15 cellular contexts compared by ENCODE assay signal in the genomic region with DNA sequence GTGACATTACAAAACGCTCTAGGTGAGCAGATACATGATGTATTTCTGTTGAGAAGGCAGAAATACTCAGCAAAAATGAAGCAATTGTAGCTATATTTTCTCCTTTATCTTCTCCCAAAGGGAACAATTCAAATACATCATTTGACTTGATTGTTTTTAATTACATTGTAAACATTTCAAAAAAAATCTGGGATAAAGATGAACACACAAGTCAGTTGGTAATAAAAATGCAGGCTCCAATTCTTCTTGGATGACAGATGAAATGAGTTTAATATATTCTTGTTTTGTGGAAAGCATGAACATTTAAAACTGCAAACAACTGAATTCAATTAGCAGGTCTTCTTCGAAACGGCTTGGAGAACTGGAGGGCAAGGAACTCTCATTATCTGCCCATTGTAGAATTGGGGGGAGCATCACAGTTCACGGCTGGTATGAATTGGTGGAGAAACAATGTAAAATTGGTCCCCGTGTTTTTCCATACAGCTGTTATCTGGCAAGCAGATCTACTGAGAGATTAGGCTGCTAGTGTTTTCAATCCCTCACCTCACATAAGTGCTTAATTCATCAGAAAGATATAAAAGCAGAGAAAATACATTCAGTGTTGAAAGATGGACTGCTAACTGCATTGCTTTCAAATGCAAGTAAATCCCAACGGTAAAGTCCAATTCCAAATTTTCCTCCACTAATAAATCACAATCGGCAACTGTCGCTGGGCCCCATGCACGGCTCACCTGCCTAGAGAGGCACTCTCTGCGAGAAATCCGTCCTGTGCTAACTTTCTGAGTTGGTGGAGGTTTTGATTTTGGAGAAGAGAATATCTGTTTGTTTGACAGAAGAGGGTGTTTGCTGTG.
"Had no signal": no experiment of that assay in that cellular context is flagged by ENCODE, and none has a peak within 500 bp of the region (broad histone marks: within the 10 kb centered on the region; RNA-seq: fewer than 3 reads in every experiment).

No MANE protein-coding gene starts in this region.

- FAIRE-seq: frontal cortex, kidney, TTC549, urothelium cell line had no signal

- ATAC-seq: activated CD4-positive, alpha-beta T cell treated with anti-CD3 and anti-CD28 coated beads for 36 hours; left lobe of liver; stimulated activated naive CD8-positive, alpha-beta T cell treated with anti-CD3 and anti-CD28 coated beads, Interleukin-15, Interleukin-2, amounts not matched to agents 100 U/mL and 50 U/mL, for 24 hours; WTC11 had no signal

- DNase-seq: activated CD4-positive, alpha-beta T cell treated with anti-CD3 and anti-CD28 coated beads for 36 hours; activated CD4-positive, alpha-beta T cell treated with anti-CD3 and anti-CD28 coated beads, Interleukin-2, amount 50 U/mL, for 48 hours; activated gamma-delta T cell treated with Interleukin-2 at 50 U/mL for 16 hours; effector CD4-positive, alpha-beta T cell; kidney; occipital lobe; stimulated activated naive CD8-positive, alpha-beta T cell treated with anti-CD3 and anti-CD28 coated beads, Interleukin-15, Interleukin-2, amounts not matched to agents 100 U/mL and 50 U/mL, for 24 hours; substantia nigra had no signal

- H3K27me3 ChIP-seq: tibial artery had no signal

- H3K27ac ChIP-seq: tibial artery had no signal

- H3K4me3 ChIP-seq: lung, tibial artery had no signal

- H3K9me3 ChIP-seq: tibial artery had no signal
